ENCODE assay signal across 9 cellular contexts in the genomic region with DNA sequence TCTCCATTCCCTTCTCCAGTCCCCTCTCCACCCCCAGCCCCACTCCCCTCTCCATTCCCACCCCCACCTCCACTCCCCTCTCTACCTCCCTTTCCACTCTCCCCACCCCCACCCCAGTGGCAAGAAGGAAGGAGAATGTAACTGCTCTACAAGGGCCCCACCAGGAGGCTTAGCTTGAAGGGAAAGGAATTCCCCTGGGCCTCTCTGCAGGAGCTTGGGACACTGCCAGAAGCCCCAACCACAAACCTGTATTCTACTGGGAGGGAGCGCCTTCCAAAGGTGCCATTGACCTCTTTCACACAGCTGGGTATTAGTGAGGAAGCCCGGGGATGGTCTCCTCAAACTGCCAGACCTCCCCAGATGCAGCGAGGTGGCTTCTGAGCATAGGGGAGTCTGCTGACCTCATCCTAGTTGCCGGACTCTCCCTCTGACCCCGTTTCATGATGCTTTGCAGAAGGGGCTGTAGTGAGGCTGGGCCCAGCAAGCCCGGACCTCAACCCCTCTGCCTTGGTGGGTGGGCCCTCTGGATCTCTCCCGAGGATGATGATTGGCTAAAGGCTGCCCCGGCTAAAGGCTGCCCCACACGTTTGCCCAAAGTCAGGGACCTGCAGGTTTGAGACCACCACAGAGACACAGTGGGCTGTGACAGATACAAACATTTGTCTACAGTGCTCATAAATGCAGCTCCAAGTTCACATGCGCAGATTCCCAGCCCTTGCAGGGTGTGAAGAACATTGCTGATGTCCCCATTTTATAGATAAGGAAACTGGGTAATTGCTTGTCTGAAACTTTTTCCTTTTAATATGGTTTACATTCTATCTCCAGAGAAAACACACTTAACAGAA. TPM values are rescaled to one million over a fixed set of nuclear protein-coding genes. Genes with fewer than 3 reads are reported as not detected.
DNase-seq lines count a peak whose midpoint lies in the region; ATAC-seq, FAIRE-seq and TF ChIP-seq lines count a peak whose summit lies in the region.
"Had no signal": no experiment of that assay in that cellular context is flagged by ENCODE, and none has a peak within 500 bp of the region (broad histone marks: within the 10 kb centered on the region; RNA-seq: fewer than 3 reads in every experiment).

No MANE protein-coding gene starts in this region.

- H3K27ac ChIP-seq in cingulate gyrus (ENCODE audit: low read depth, low read length): peak overlapping the region; percentile 98
- H3K27ac ChIP-seq in small intestine (ENCODE audit: low read depth in 1 of 2, low read length in 1 of 2): peak overlapping the region in 1 of 2 donors; percentile 51
- H3K27ac ChIP-seq: epithelial cell of prostate had no signal

- H3K36me3 ChIP-seq in small intestine (ENCODE audit: control insufficient read depth in 2 of 2, insufficient read depth in 2 of 2, low read length in 2 of 2): peaks cover 0 to 5% of the 10 kb centered on the region in 2 donors

- DNase-seq in COR-L47 (lab: John Stamatoyannopoulos, UW) (peak; percentile 55), LoVo (ENCODE audit: low spot score) (peak; percentile 36), naive B cell (no peak), small intestine (no peak), D721Med (ENCODE audit: insufficient read length, low spot score) (no peak), RKO (ENCODE audit: low spot score) (no peak)

- H3K36me3 Mint-ChIP-seq in naive B cell: no peaks in the 10 kb centered on the region

- peak overlapping the region in 2 of 6 donors; percentile 80 to 81 for H3K27ac Mint-ChIP-seq in naive B cell

- H3K9me3 ChIP-seq in small intestine (ENCODE audit: control insufficient read depth, low read depth): no peaks in the 10 kb centered on the region

- TF ChIP-seq CTCF in D721Med (IDR thresholded peaks at IDR 0.05; ENCODE audit: insufficient read depth, missing control alignments): no peak

- H3K4me1 ChIP-seq in small intestine (ENCODE audit: control insufficient read depth in 2 of 2, insufficient read depth in 1 of 2, low read depth in 1 of 2, low read length in 1 of 2): peaks cover 0 to 15% of the 10 kb centered on the region in 2 donors

- no peak overlapping the region for H3K4me3 ChIP-seq in small intestine (ENCODE audit: low read depth in 1 of 2, low read length in 2 of 2)

- H3K4me3 Mint-ChIP-seq in naive B cell: peak overlapping the region in 5 of 8 donors; percentile 22 to 73 (median 47)

- FAIRE-seq in small intestine (lab: Jason Lieb, UNC) (no peak), D721Med (lab: Jason Lieb, UNC) (no peak)

- ATAC-seq in naive B cell (ENCODE audit: low read depth in 2 of 2): no peak
- ATAC-seq in GM21381 (IDR thresholded peaks at IDR 0.05; ENCODE audit: unreplicated experiment): no peak

- H3K27me3 ChIP-seq in small intestine (ENCODE audit: control insufficient read depth in 2 of 2, insufficient read depth in 2 of 2, low read length in 2 of 2): no peaks in the 10 kb centered on the region

- peaks cover 12 to 27% (median 26%) of the 10 kb centered on the region in 3 donors for H3K4me1 Mint-ChIP-seq in naive B cell

- peaks cover 0 to 13% (median 4%) of the 10 kb centered on the region in 3 donors for H3K27me3 Mint-ChIP-seq in naive B cell

- H3K9me3 Mint-ChIP-seq in naive B cell: no peaks in the 10 kb centered on the region

- WGBS in small intestine, 3 donors: 44 to 45% (median 45%) methylated on average over 10 of the region's 10 CpGs

RNA-seq across cellular contexts. Expression of a gene that starts 2.9 kb away (rescaled TPM):
- polyA plus RNA-seq in naive B cell (ENCODE audit: low read depth in 6 of 6): not detected
- 10 to 100 TPM in 1 of 3 donors, 1 to 10 TPM in 2; 4.0 to 39.4 (median 6.8) TPM for polyA plus RNA-seq in small intestine

RNA-seq across cellular contexts. Expression of a gene that starts 16.1 kb away (rescaled TPM):
- polyA plus RNA-seq in naive B cell (ENCODE audit: low read depth in 6 of 6): under 1 TPM in 4 of 6 donors, not detected in 2; 0.06 to 0.60 (median 0.27) TPM
- 100 to 1,000 TPM in 1 of 3 donors, 10 to 100 TPM in 2; 16.9 to 136 (median 86.7) TPM for polyA plus RNA-seq in small intestine

RNA-seq across cellular contexts. Expression of a gene that starts 25.0 kb away (rescaled TPM):
- polyA plus RNA-seq in naive B cell (ENCODE audit: low read depth in 6 of 6): 10 to 100 TPM; 52.9 to 73.2 (median 61.9) TPM
- polyA plus RNA-seq in small intestine: 10 to 100 TPM in 2 of 3 donors, 1 to 10 TPM in 1; 8.1 to 14.5 (median 12.2) TPM

Comparison
In these comparisons a context has a peak if more than half of its experiments do, and no peak if none do; other contexts are left out.
1. DNase-seq: peak in COR-L47 (single experiment) and LoVo (single experiment); none in naive B cell (single experiment), small intestine (single experiment), D721Med (single experiment) and RKO (single experiment).
2. RNA of a gene that starts 2.9 kb away (polyA plus RNA-seq): 4.0 to 39.4 TPM in small intestine; not detected in naive B cell; every median in the first group is over 4 times any median in the second.
3. RNA of a gene that starts 16.1 kb away (polyA plus RNA-seq): 16.9 to 136 TPM in small intestine; 0.06 to 0.60 TPM in naive B cell; every median in the first group is over 10 times any median in the second.